In the genomic region with DNA sequence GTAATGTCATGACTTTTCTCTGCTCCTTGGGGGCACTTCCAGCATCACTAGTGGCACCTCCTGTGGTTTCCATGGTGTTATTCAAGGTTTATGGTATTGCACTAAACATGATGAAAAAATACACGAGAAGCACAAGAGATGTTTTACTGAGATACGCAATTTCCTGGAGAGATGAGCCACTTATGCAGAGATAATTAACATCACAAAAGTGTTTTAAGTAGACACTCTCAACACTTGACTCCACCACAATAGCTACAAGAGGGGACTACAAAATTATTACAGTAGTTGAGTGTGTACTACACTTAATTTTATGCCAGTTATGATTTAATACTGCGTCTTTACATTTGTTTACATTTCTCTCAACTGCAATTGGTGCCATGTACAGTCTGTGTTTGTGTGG, we compare ENCODE assay signal across 19 cellular contexts.
"Had no signal": no experiment of that assay in that cellular context is flagged by ENCODE, and none has a peak within 500 bp of the region (broad histone marks: within the 10 kb centered on the region; RNA-seq: fewer than 3 reads in every experiment).

No MANE protein-coding gene starts in this region.

- DNase-seq: activated CD4-positive, alpha-beta memory T cell treated with anti-CD3 and anti-CD28 coated beads for 36 hours; activated CD4-positive, alpha-beta T cell treated with anti-CD3 and anti-CD28 coated beads for 48 hours; activated CD4-positive, CD25-positive, alpha-beta regulatory T cell; activated naive CD4-positive, alpha-beta T cell treated with Interleukin-2 at 50 U/mL for 16 hours; activated naive CD8-positive, alpha-beta T cell treated with anti-CD3 and anti-CD28 coated beads for 36 hours; activated T-cell treated with anti-CD3 and anti-CD28 coated beads, Interleukin-2, amount 50 U/mL, for 48 hours; central memory CD4-positive, alpha-beta T cell; dermis blood vessel endothelial cell; effector memory CD4-positive, alpha-beta T cell; foreskin melanocyte; hippocampal formation; kidney glomerular epithelial cell; left lung; naive B cell; occipital lobe; right lobe of liver; stimulated activated CD4-positive, alpha-beta T cell treated with anti-CD3 and anti-CD28 coated beads, Interleukin-1b, Interleukin-23, amount 100 ng/mL, for 48 hours; substantia nigra; thyroid gland had no signal
